Comparison of ENCODE assay signal across 1 cellular context in genomic region chr3:14791343-14791945, GRCh38.
TF ChIP-seq lines count a peak whose summit lies in the region.

No MANE protein-coding gene starts in this region.

TF ChIP-seq in K562, 482 proteins besides CTCF, POLR2A, EP300 and RAD21 (continued from another document):
- peak; percentile 26 for TF ChIP-seq CREM (IDR thresholded peaks at IDR 0.05; ENCODE audit: low read depth)
- no peak for TF ChIP-seq HEY1 (CRISPR knock-in tag; IDR thresholded peaks at IDR 0.05; ENCODE audit: borderline replicate concordance)
- TF ChIP-seq ESRRA (IDR thresholded peaks at IDR 0.05; ENCODE audit: borderline replicate concordance, low read depth), result peak; percentile 38; the same call in 1 of the 2 replicates
- TF ChIP-seq PATZ1 (CRISPR knock-in tag; IDR thresholded peaks at IDR 0.05; ENCODE audit: borderline replicate concordance), result no peak
- TF ChIP-seq HLTF (IDR thresholded peaks at IDR 0.05), result no peak
- TF ChIP-seq STAG1 (CRISPR knock-in tag; IDR thresholded peaks at IDR 0.05; ENCODE audit: borderline replicate concordance), result peak; percentile 68; the same call in 1 of the 2 replicates
- no peak for TF ChIP-seq SMAD3 (CRISPR knock-in tag; conservative IDR thresholded peaks at IDR 0.05)
- no peak for TF ChIP-seq ZNF263 (CRISPR knock-in tag; IDR thresholded peaks at IDR 0.05; ENCODE audit: borderline replicate concordance)
- peak; percentile 83 for TF ChIP-seq ZNF384 (IDR thresholded peaks at IDR 0.05; ENCODE audit: low read depth, low read length)
- TF ChIP-seq PYGO2 (tag; IDR thresholded peaks at IDR 0.05), result no peak
- peak; percentile 78 for TF ChIP-seq ARID2 (IDR thresholded peaks at IDR 0.05)
- TF ChIP-seq ZNF324 (CRISPR knock-in tag; IDR thresholded peaks at IDR 0.05), result no peak
- TF ChIP-seq ZNF134 (CRISPR knock-in tag; conservative IDR thresholded peaks at IDR 0.05), result no peak
- TF ChIP-seq ZNF121 (CRISPR knock-in tag; conservative IDR thresholded peaks at IDR 0.05), result no peak
- peak; percentile 51; the same call in 1 of the 2 replicates for TF ChIP-seq MYC (IDR thresholded peaks at IDR 0.05; ENCODE audit: low read depth, low read length)
- TF ChIP-seq MYC (CRISPR knock-in tag; IDR thresholded peaks at IDR 0.05; ENCODE audit: borderline replicate concordance, low read depth), result no peak
- no peak for TF ChIP-seq FOXJ3 (CRISPR knock-in tag; IDR thresholded peaks at IDR 0.05)
- peak in 1 of 2 experiments; percentile 62; a peak in 1 of 4 replicates for TF ChIP-seq RCOR1 (IDR thresholded peaks at IDR 0.05; ENCODE audit: borderline replicate concordance in 1 of 2, low read depth in 2 of 2, low read length in 2 of 2)
- TF ChIP-seq JUND (IDR thresholded peaks at IDR 0.05; ENCODE audit: borderline replicate concordance, low read depth, low read length), result peak; percentile 40; the same call in 1 of the 2 replicates
- no peak for TF ChIP-seq JUND (tag; IDR thresholded peaks at IDR 0.05; ENCODE audit: borderline replicate concordance, low read depth, low read length)
- TF ChIP-seq ZNF639 (CRISPR knock-in tag; conservative IDR thresholded peaks at IDR 0.05 in 1 of 2, IDR thresholded peaks at IDR 0.05 in 1 of 2), result no peak
- peak; percentile 96 for TF ChIP-seq SMC3 (conservative IDR thresholded peaks at IDR 0.05; ENCODE audit: insufficient read depth, low read depth, low read length)
- no peak for TF ChIP-seq PTTG1 (tag; IDR thresholded peaks at IDR 0.05; ENCODE audit: low read depth)
- TF ChIP-seq ZKSCAN1 (IDR thresholded peaks at IDR 0.05; ENCODE audit: low read depth, low read length), result 0 out of 2 replicates have a peak, but pooled peaks have one; percentile 43
- no peak for TF ChIP-seq HMG20A (CRISPR knock-in tag; conservative IDR thresholded peaks at IDR 0.05)
- TF ChIP-seq ZNF586 (CRISPR knock-in tag; conservative IDR thresholded peaks at IDR 0.05), result no peak
- TF ChIP-seq ZNF316 (IDR thresholded peaks at IDR 0.05), result no peak
- peak; percentile 75; the same call in 1 of the 2 replicates for TF ChIP-seq CC2D1A (IDR thresholded peaks at IDR 0.05)
- TF ChIP-seq RREB1 (CRISPR knock-in tag; IDR thresholded peaks at IDR 0.05), result no peak
- TF ChIP-seq KDM5B (IDR thresholded peaks at IDR 0.05; ENCODE audit: insufficient replicate concordance, low read depth, low read length), result no peak
- TF ChIP-seq KAT2B (IDR thresholded peaks at IDR 0.05; ENCODE audit: low read depth, low read length), result no peak
- TF ChIP-seq ZFP36 (IDR thresholded peaks at IDR 0.05; ENCODE audit: low read depth, low read length, partially characterized antibody), result peak; percentile 30
- TF ChIP-seq KHSRP (IDR thresholded peaks at IDR 0.05), result no peak
- TF ChIP-seq CTCFL (IDR thresholded peaks at IDR 0.05; ENCODE audit: borderline replicate concordance, insufficient read depth, low read depth, low read length, poor library complexity, severe bottlenecking), result peak; percentile 75
- TF ChIP-seq E2F1 (CRISPR knock-in tag; IDR thresholded peaks at IDR 0.05), result no peak
- TF ChIP-seq DEAF1 (CRISPR knock-in tag; IDR thresholded peaks at IDR 0.05), result peak; percentile 59; the same call in 1 of the 2 replicates
- peak; percentile 61 for TF ChIP-seq RB1 (IDR thresholded peaks at IDR 0.05; ENCODE audit: low read depth)
